ENCODE assay signal across 11 cellular contexts in the genomic region with DNA sequence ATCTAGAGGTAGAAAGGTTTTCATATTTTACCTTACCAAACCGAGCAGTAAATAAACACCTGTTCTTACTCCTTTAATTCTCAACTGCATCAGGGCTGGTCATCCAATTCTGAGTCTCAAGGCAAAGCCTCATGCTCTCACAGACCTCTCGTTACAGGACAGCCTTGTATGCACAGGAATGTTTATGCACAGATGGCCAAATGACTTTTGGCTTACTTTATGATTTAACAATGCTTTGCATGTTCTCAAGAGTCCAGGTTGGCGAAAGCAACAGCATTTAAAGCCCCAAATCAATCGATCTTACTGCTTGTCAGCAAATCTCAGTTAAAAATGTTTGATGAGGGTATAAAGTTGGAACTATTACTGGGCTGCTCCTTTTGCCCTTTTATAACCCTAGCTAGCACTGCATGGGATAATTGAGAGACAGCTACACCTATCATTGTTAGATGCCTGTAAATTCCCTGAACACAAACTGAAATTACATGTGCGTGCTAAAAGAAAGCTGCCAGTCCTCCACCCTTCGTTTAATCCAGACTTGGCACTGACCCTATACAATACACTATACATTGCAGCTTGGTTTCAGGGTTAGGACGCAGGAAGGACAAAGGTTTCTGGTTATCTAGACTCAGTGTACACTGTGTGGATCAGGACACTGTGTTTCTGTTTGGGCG.
A peak's percentile ranks its signal among the peaks of the same experiment; 100 is the strongest.
DNase-seq lines count a peak whose midpoint lies in the region; ATAC-seq and TF ChIP-seq lines count a peak whose summit lies in the region.
"Had no signal": no experiment of that assay in that cellular context is flagged by ENCODE, and none has a peak within 500 bp of the region (broad histone marks: within the 10 kb centered on the region; RNA-seq: fewer than 3 reads in every experiment).

No MANE protein-coding gene starts in this region.

- TF ChIP-seq CTCF in SK-N-SH (IDR thresholded peaks at IDR 0.05), result no peak
- no peak for TF ChIP-seq CTCF in fibroblast of mammary gland (conservative IDR thresholded peaks at IDR 0.05; ENCODE audit: control insufficient read depth, insufficient read depth, low read depth, low read length)
- no peak for TF ChIP-seq CTCF in uterus (IDR thresholded peaks at IDR 0.05)
- TF ChIP-seq CTCF in Caco-2 (IDR thresholded peaks at IDR 0.05; ENCODE audit: insufficient read depth in 1 of 2, low read depth in 1 of 2, low read length in 1 of 2, severe bottlenecking in 1 of 2, unreplicated experiment in 1 of 2), result no peak

- H3K27me3 ChIP-seq in SK-N-SH (ENCODE audit: insufficient read depth) (no peaks in the 10 kb centered on the region), muscle layer of colon (ENCODE audit: control insufficient read depth in 1 of 2, insufficient read depth in 2 of 2, low read length in 2 of 2) (no peaks in the 10 kb centered on the region), uterus (no peaks in the 10 kb centered on the region), Caco-2 (replicated peaks; ENCODE audit: control insufficient read depth, insufficient read depth, low read length) (no peaks in the 10 kb centered on the region)

- no peak overlapping the region for H3K27ac Mint-ChIP-seq in Caco-2 (ENCODE audit: unreplicated experiment)
- H3K27ac Mint-ChIP-seq: activated CD4-positive, alpha-beta memory T cell treated with anti-CD3 and anti-CD28 coated beads, Interleukin-2, amount 10 ng/mL, durations not matched to agents 7 days and 5 days had no signal

- CTCF ChIA-PET in SK-N-SH (lab: Yijun Ruan, JAX) (interaction anchor here (0.9 kb wide), 1 partner anchor 38 kb away, joined by 4 read pairs; no protein-coding TSS in a partner anchor), Caco-2 (lab: Charles Lee) (no interaction called here)

- H3K4me2 ChIP-seq in SK-N-SH, result no peak overlapping the region

- intact Hi-C loops in uterus (cut with DNase I; ENCODE audit: low total_unique reads), result no loop called here
- intact Hi-C loops in Caco-2 (cut with micrococcal nuclease; ENCODE audit: unreplicated experiment), result no loop called here

- POLR2A ChIA-PET in SK-N-SH (lab: Yijun Ruan, JAX) (no interaction called here), Caco-2 (lab: Charles Lee) (no interaction called here)

- DNase-seq in SK-N-SH (no peak), fibroblast of mammary gland (ENCODE audit: low read depth) (peak; percentile 29), uterus (no peak), Caco-2 (no peak), erythroblast (lab: John Stamatoyannopoulos, UW) (no peak), OCI-M1 (lab: John Stamatoyannopoulos, UW) (no peak)
- DNase-seq: activated CD4-positive, alpha-beta memory T cell treated with anti-CD3 and anti-CD28 coated beads, Interleukin-2, amount 10 ng/mL, durations not matched to agents 7 days and 5 days; activated effector memory CD4-positive, alpha-beta T cell treated with Interleukin-2 at 50 U/mL for 16 hours; Karpas-422 had no signal

- TF ChIP-seq RAD21 in SK-N-SH (IDR thresholded peaks at IDR 0.05; ENCODE audit: low read length), result no peak

- TF ChIP-seq EP300 in SK-N-SH (IDR thresholded peaks at IDR 0.05; ENCODE audit: borderline replicate concordance in 1 of 2, low read depth in 1 of 2, low read length in 1 of 2), result no peak

- BruUV-seq in Caco-2 (replicated peaks; lab: Mats Ljungman, UMichigan), result no TSS peak

- peaks cover 0 to 2% of the 10 kb centered on the region in 2 experiments; a peak in 1 of 4 replicates for H3K4me1 ChIP-seq in SK-N-SH (ENCODE audit: control insufficient read depth in 1 of 2, insufficient read depth in 2 of 2, low read depth in 1 of 2, low read length in 1 of 2)
- peaks cover 36% of the 10 kb centered on the region for H3K4me1 ChIP-seq in muscle layer of colon (ENCODE audit: insufficient read depth, low read length)
- H3K4me1 ChIP-seq in uterus, result no peaks in the 10 kb centered on the region
- H3K4me1 ChIP-seq in Caco-2, result no peaks in the 10 kb centered on the region

- no peak overlapping the region for H3K9ac ChIP-seq in SK-N-SH
- H3K9ac ChIP-seq in muscle layer of colon (ENCODE audit: low read length), result no peak overlapping the region

- 39% methylated on average over 8 of the region's 8 CpGs for WGBS in SK-N-SH (ENCODE audit: low lambda C conversion rate)

- no peak overlapping the region for H3K27ac ChIP-seq in SK-N-SH (ENCODE audit: low read depth in 2 of 2, low read length in 1 of 2)
- peak overlapping the region; percentile 46 for H3K27ac ChIP-seq in muscle layer of colon (ENCODE audit: low read depth, low read length)
- H3K27ac ChIP-seq in uterus, result peak overlapping the region; percentile 37 to 77

- peak; percentile 44 for ATAC-seq in SK-N-SH treated with all-trans-retinoic acid at 6 μM for 48 hours

- H3K9me3 ChIP-seq in SK-N-SH (no peaks in the 10 kb centered on the region), muscle layer of colon (ENCODE audit: low read length) (no peaks in the 10 kb centered on the region), uterus (no peaks in the 10 kb centered on the region), Caco-2 (no peaks in the 10 kb centered on the region)

- no peaks in the 10 kb centered on the region for H3F3A ChIP-seq in SK-N-SH (replicated peaks; ENCODE audit: insufficient read depth)

- H3K4me3 Mint-ChIP-seq in Caco-2 (ENCODE audit: unreplicated experiment), result no peak overlapping the region
- H3K4me3 Mint-ChIP-seq: activated CD4-positive, alpha-beta memory T cell treated with anti-CD3 and anti-CD28 coated beads, Interleukin-2, amount 10 ng/mL, durations not matched to agents 7 days and 5 days had no signal

- no peaks in the 10 kb centered on the region for H3K27me3 Mint-ChIP-seq in Caco-2 (ENCODE audit: insufficient read depth, unreplicated experiment)

- H3K4me3 ChIP-seq in SK-N-SH (ENCODE audit: low read depth in 2 of 2, low read length in 1 of 2), result no peak overlapping the region
- H3K4me3 ChIP-seq in fibroblast of mammary gland (ENCODE audit: control insufficient read depth, low read depth, low read length), result no peak overlapping the region
- H3K4me3 ChIP-seq in muscle layer of colon (ENCODE audit: low read depth in 1 of 2, low read length in 2 of 2), result no peak overlapping the region
- no peak overlapping the region for H3K4me3 ChIP-seq in uterus
- H3K4me3 ChIP-seq in Caco-2 (ENCODE audit: low read depth, low read length), result no peak overlapping the region

- H3K36me3 ChIP-seq in SK-N-SH (replicated peaks in 1 of 2; ENCODE audit: control insufficient read depth in 1 of 2, insufficient read depth in 2 of 2, low read length in 1 of 2), result no peaks in the 10 kb centered on the region
- no peaks in the 10 kb centered on the region for H3K36me3 ChIP-seq in muscle layer of colon (ENCODE audit: insufficient read depth, low read length)
- H3K36me3 ChIP-seq in uterus, result no peaks in the 10 kb centered on the region
- no peaks in the 10 kb centered on the region for H3K36me3 ChIP-seq in Caco-2 (ENCODE audit: control insufficient read depth, insufficient read depth, low read length)

- H2AFZ ChIP-seq in SK-N-SH (ENCODE audit: low read depth), result no peak overlapping the region

- H3K36me3 Mint-ChIP-seq in Caco-2 (ENCODE audit: insufficient read depth, unreplicated experiment), result no peaks in the 10 kb centered on the region

- H3K9me3 Mint-ChIP-seq in Caco-2 (ENCODE audit: unreplicated experiment), result no peaks in the 10 kb centered on the region
- H3K9me3 Mint-ChIP-seq: activated CD4-positive, alpha-beta memory T cell treated with anti-CD3 and anti-CD28 coated beads, Interleukin-2, amount 10 ng/mL, durations not matched to agents 7 days and 5 days had no signal

- no peaks in the 10 kb centered on the region for H4K20me1 ChIP-seq in SK-N-SH (ENCODE audit: insufficient read depth)

- no peaks in the 10 kb centered on the region for H3K79me2 ChIP-seq in SK-N-SH (ENCODE audit: insufficient read depth)

- peaks cover 4% of the 10 kb centered on the region for H3K4me1 Mint-ChIP-seq in Caco-2 (ENCODE audit: low read depth, unreplicated experiment)
- H3K4me1 Mint-ChIP-seq: activated CD4-positive, alpha-beta memory T cell treated with anti-CD3 and anti-CD28 coated beads, Interleukin-2, amount 10 ng/mL, durations not matched to agents 7 days and 5 days had no signal

- TF ChIP-seq POLR2A in uterus (IDR thresholded peaks at IDR 0.05), result no peak
- TF ChIP-seq POLR2A in erythroblast (IDR thresholded peaks at IDR 0.05; ENCODE audit: low read length), result no peak

- no peaks in the 10 kb centered on the region for H3K9me2 ChIP-seq in SK-N-SH

TF ChIP-seq in SK-N-SH treated with all-trans-retinoic acid at 6 μM for 48 hours, 23 proteins besides CTCF, POLR2A, EP300 and RAD21:
- TF ChIP-seq ZFP3 (CRISPR knock-in tag; IDR thresholded peaks at IDR 0.05), result no peak
- TF ChIP-seq ZNF8 (CRISPR knock-in tag; IDR thresholded peaks at IDR 0.05), result no peak
- TF ChIP-seq ZNF70 (CRISPR knock-in tag; IDR thresholded peaks at IDR 0.05), result no peak
- peak; percentile 36; the same call in 1 of the 2 replicates for TF ChIP-seq ISL1 (CRISPR knock-in tag; IDR thresholded peaks at IDR 0.05)
TF ChIP-seq in SK-N-SH treated with all-trans-retinoic acid at 6 μM for 48 hours: peak in this region for 1.

TF ChIP-seq in SK-N-SH, 30 proteins besides CTCF, POLR2A, EP300 and RAD21 (continues in another document):
- no peak for TF ChIP-seq MXI1 (IDR thresholded peaks at IDR 0.05; ENCODE audit: low read depth, low read length)
- no peak for TF ChIP-seq EZH2phosphoT487 (IDR thresholded peaks at IDR 0.05; ENCODE audit: borderline replicate concordance, low read depth)
- TF ChIP-seq CHD2 (IDR thresholded peaks at IDR 0.05; ENCODE audit: low read length, partially characterized antibody), result no peak
- TF ChIP-seq MEF2A (IDR thresholded peaks at IDR 0.05; ENCODE audit: borderline replicate concordance, low read depth), result no peak
- TF ChIP-seq NRF1 (IDR thresholded peaks at IDR 0.05; ENCODE audit: low read depth, low read length), result no peak
- TF ChIP-seq RFX5 (IDR thresholded peaks at IDR 0.05; ENCODE audit: low read length), result no peak
- TF ChIP-seq, protein P1, sequence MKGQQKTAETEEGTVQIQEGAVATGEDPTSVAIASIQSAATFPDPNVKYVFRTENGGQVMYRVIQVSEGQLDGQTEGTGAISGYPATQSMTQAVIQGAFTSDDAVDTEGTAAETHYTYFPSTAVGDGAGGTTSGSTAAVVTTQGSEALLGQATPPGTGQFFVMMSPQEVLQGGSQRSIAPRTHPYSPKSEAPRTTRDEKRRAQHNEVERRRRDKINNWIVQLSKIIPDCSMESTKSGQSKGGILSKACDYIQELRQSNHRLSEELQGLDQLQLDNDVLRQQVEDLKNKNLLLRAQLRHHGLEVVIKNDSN (IDR thresholded peaks at IDR 0.05; ENCODE audit: borderline replicate concordance, low read depth), result no peak
- no peak for TF ChIP-seq TEAD4 (IDR thresholded peaks at IDR 0.05; ENCODE audit: borderline replicate concordance, insufficient read depth)
- TF ChIP-seq FOXJ3 (CRISPR knock-in tag; IDR thresholded peaks at IDR 0.05), result no peak

Comparison
In these comparisons a context has a peak if more than half of its experiments do, and no peak if none do; other contexts are left out.
1. H3K27ac ChIP-seq: peak in muscle layer of colon (single experiment) and uterus (2 of 2); none in SK-N-SH (0 of 2).